In the genomic region with DNA sequence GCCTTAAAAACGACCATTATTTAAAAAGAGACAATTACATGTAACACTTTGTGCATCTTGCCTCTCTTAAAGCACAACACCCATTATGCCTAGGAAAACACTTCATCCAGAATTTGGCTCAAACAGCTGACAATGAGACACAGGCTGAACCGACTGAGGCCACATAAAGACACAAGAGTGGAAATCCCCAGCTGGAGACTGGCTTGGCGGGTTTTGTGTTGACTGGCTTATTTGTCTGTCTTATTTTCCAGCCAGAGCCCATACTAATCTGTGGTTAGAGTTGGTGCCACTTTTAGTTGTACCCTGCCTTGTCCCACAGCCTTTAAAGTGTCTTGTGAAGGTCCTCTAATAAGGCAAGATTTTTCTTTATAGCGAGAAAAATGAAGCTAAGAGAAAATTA, we compare ENCODE assay signal across 11 cellular contexts. TPM values are rescaled to one million over a fixed set of nuclear protein-coding genes. Genes with fewer than 3 reads are reported as not detected.
DNase-seq lines count a peak whose midpoint lies in the region; ATAC-seq and TF ChIP-seq lines count a peak whose summit lies in the region.
"Had no signal": no experiment of that assay in that cellular context is flagged by ENCODE, and none has a peak within 500 bp of the region (broad histone marks: within the 10 kb centered on the region; RNA-seq: fewer than 3 reads in every experiment).

No MANE protein-coding gene starts in this region.

- H3K9me3 ChIP-seq in OCI-LY3 (ENCODE audit: insufficient read depth, low read length) = no peaks in the 10 kb centered on the region
- H3K9me3 ChIP-seq in body of pancreas = no peaks in the 10 kb centered on the region
- H3K9me3 ChIP-seq: A549 had no signal

- no peaks in the 10 kb centered on the region for H3K36me3 ChIP-seq in OCI-LY3 (replicated peaks; ENCODE audit: low read depth, low read length)
- H3K36me3 ChIP-seq in body of pancreas (replicated peaks in 1 of 2; ENCODE audit: insufficient read depth in 1 of 2, low read depth in 2 of 2) = no peaks in the 10 kb centered on the region

- H4K20me1 ChIP-seq in OCI-LY3 (ENCODE audit: insufficient read depth, low read length) = no peaks in the 10 kb centered on the region

- H3K27me3 ChIP-seq in OCI-LY3 (ENCODE audit: low read depth, low read length) = no peaks in the 10 kb centered on the region
- no peaks in the 10 kb centered on the region for H3K27me3 ChIP-seq in body of pancreas

- H2AFZ ChIP-seq in OCI-LY3 (ENCODE audit: low read depth, low read length) = no peak overlapping the region

- H3K4me3 ChIP-seq in OCI-LY3 (ENCODE audit: low read length) (no peak overlapping the region), body of pancreas (no peak overlapping the region)
- H3K4me3 ChIP-seq: A549 had no signal

- H3K27ac ChIP-seq in OCI-LY3 (ENCODE audit: low read length) (no peak overlapping the region), body of pancreas (no peak overlapping the region)
- H3K27ac ChIP-seq: A549 had no signal

- H3K9ac ChIP-seq in OCI-LY3 (ENCODE audit: low read length) = no peak overlapping the region

- ATAC-seq in body of pancreas = peak; percentile 47
- no peak for ATAC-seq in sciatic nerve
- ATAC-seq: A549, left ventricle myocardium superior had no signal

- DNase-seq in SIG-M5 treated with dmso at 0.1 percent for 504 hours (lab: John Stamatoyannopoulos, UW; ENCODE audit: unreplicated experiment) (peak; percentile 10), SIG-M5 (lab: John Stamatoyannopoulos, UW) (no peak), body of pancreas (peak in 1 of 4 donors; percentile 31), sciatic nerve (ENCODE audit: low spot score) (no peak), NCI-H1436 (lab: John Stamatoyannopoulos, UW) (no peak), EL (no peak)
- DNase-seq in stimulated activated CD8-positive, alpha-beta memory T cell treated with anti-CD3 and anti-CD28 coated beads, Interleukin-4, amount 100 ng/mL, for 48 hours = peak; percentile 53
- DNase-seq: left ventricle myocardium superior, trophoblast cell had no signal

- H3K79me2 ChIP-seq in OCI-LY3 (ENCODE audit: low read length) = no peaks in the 10 kb centered on the region

- TF ChIP-seq CTCF in OCI-LY3 (IDR thresholded peaks at IDR 0.05; ENCODE audit: low read depth, low read length) (no peak), body of pancreas (IDR thresholded peaks at IDR 0.05) (no peak)

- intact Hi-C loops in body of pancreas (cut with DNase I) (no loop called here), sciatic nerve (cut with DNase I) (no loop called here)

- TF ChIP-seq POLR2A in body of pancreas (IDR thresholded peaks at IDR 0.05) = no peak

- 0 out of 2 replicates have a peak overlapping the region, but pooled peaks have one; percentile 9 for H3K4me2 ChIP-seq in OCI-LY3 (ENCODE audit: low read length)
- H3K4me2 ChIP-seq: A549 had no signal

- WGBS in body of pancreas, 2 donors = 71 to 76% methylated on average over 4 of the region's 4 CpGs

- H3K4me1 ChIP-seq in OCI-LY3 (ENCODE audit: low read length) = peaks cover 18% of the 10 kb centered on the region
- H3K4me1 ChIP-seq in body of pancreas = peaks cover 6% of the 10 kb centered on the region
- H3K4me1 ChIP-seq: A549 had no signal

RNA-seq across cellular contexts. Expression of gene TRIM14, which starts 21.2 kb away (rescaled TPM):
- total RNA-seq in body of pancreas (1 to 10 TPM; 2.1 to 4.9 TPM), sciatic nerve (12.6 TPM)

RNA-seq across cellular contexts. Expression of gene NANS, which starts 41.3 kb away (rescaled TPM):
- total RNA-seq in body of pancreas (10 to 100 TPM; 31.4 to 45.2 TPM), sciatic nerve (28.2 TPM)

Comparison
In these comparisons a context has a peak if more than half of its experiments do, and no peak if none do; other contexts are left out.
1. DNase-seq: peak in SIG-M5 treated with dmso at 0.1 percent for 504 hours (single experiment) and stimulated activated CD8-positive, alpha-beta memory T cell treated with anti-CD3 and anti-CD28 coated beads, Interleukin-4, amount 100 ng/mL, for 48 hours (single experiment); none in SIG-M5 (single experiment), sciatic nerve (single experiment), NCI-H1436 (single experiment) and EL (single experiment).